25 cellular contexts compared by ENCODE assay signal in genomic region chr14:94941311-94941710, GRCh38.
"Had no signal": no experiment of that assay in that cellular context is flagged by ENCODE, and none has a peak within 500 bp of the region (broad histone marks: within the 10 kb centered on the region; RNA-seq: fewer than 3 reads in every experiment).

No MANE protein-coding gene starts in this region.

- DNase-seq: colonic mucosa; cortex of kidney; effector CD8-positive, alpha-beta T cell; effector memory CD8-positive, alpha-beta T cell; endodermal cell; erythroblast; esophagus squamous epithelium; foreskin fibroblast; foreskin melanocyte; gastrocnemius medialis; glutamatergic neuron; head of caudate nucleus; heart right ventricle; hippocampal formation; kidney; kidney glomerular epithelial cell; left lung; left ventricle myocardium superior; lower lobe of right lung; mesenchymal stem cell; midbrain; naive thymus-derived CD4-positive, alpha-beta T cell had no signal

- H3K27ac Mint-ChIP-seq: dendritic cell treated with granulocyte-macrophage colony-stimulating factor and Interleukin-4, amounts not matched to agents 40 ng/mL and 50 ng/mL, for 4 days; effector memory CD8-positive, alpha-beta T cell; endodermal cell; naive thymus-derived CD4-positive, alpha-beta T cell had no signal

- H3K36me3 Mint-ChIP-seq: naive thymus-derived CD4-positive, alpha-beta T cell had no signal

- H3K27ac ChIP-seq: colonic mucosa, epithelial cell of prostate, esophagus squamous epithelium, gastrocnemius medialis, heart right ventricle, left lung, lower lobe of right lung had no signal

- ATAC-seq: effector memory CD8-positive, alpha-beta T cell; esophagus mucosa; gastrocnemius medialis; heart right ventricle; left lung; left ventricle myocardium superior; lower lobe of right lung; naive thymus-derived CD4-positive, alpha-beta T cell had no signal

- H3K27me3 Mint-ChIP-seq: dendritic cell treated with granulocyte-macrophage colony-stimulating factor and Interleukin-4, amounts not matched to agents 40 ng/mL and 50 ng/mL, for 4 days; effector memory CD8-positive, alpha-beta T cell had no signal

- H3K27me3 ChIP-seq: colonic mucosa, gastrocnemius medialis had no signal

- H3K4me3 ChIP-seq: colonic mucosa, esophagus squamous epithelium, gastrocnemius medialis, heart right ventricle, left lung, lower lobe of right lung had no signal

- H3K4me1 ChIP-seq: colonic mucosa, left lung, lower lobe of right lung had no signal

- H3K4me3 Mint-ChIP-seq: dendritic cell treated with granulocyte-macrophage colony-stimulating factor and Interleukin-4, amounts not matched to agents 40 ng/mL and 50 ng/mL, for 4 days; effector memory CD8-positive, alpha-beta T cell; endodermal cell; naive thymus-derived CD4-positive, alpha-beta T cell had no signal

- H3K9me3 ChIP-seq: colonic mucosa, esophagus squamous epithelium, gastrocnemius medialis, heart right ventricle, left lung, lower lobe of right lung had no signal

- H3K36me3 ChIP-seq: colonic mucosa, esophagus squamous epithelium, gastrocnemius medialis, heart right ventricle, left lung, lower lobe of right lung had no signal

- H3K9me3 Mint-ChIP-seq: dendritic cell treated with granulocyte-macrophage colony-stimulating factor and Interleukin-4, amounts not matched to agents 40 ng/mL and 50 ng/mL, for 4 days; effector memory CD8-positive, alpha-beta T cell; endodermal cell had no signal

- H3K4me1 Mint-ChIP-seq: endodermal cell had no signal
